In genomic region chr2:159903404-159904126, GRCh38 we compare ENCODE assay signal across 8 cellular contexts. TPM values are rescaled to one million over a fixed set of nuclear protein-coding genes. Genes with fewer than 3 reads are reported as not detected.
DNase-seq lines count a peak whose midpoint lies in the region; ATAC-seq and TF ChIP-seq lines count a peak whose summit lies in the region.

No MANE protein-coding gene starts in this region.

- DNase-seq in CD1c-positive myeloid dendritic cell (ENCODE audit: extremely low spot score) (peak; percentile 78), fibroblast of the aortic adventitia (ENCODE audit: low read depth) (no peak), psoas muscle (peak in 1 of 2 donors; percentile 51), NCI-H510A treated with DMSO at 0.1 percent for 48 hours (lab: John Stamatoyannopoulos, UW) (no peak), NCI-H1048 (lab: John Stamatoyannopoulos, UW) (no peak)
- DNase-seq in activated CD8-positive, alpha-beta memory T cell treated with anti-CD3 and anti-CD28 coated beads, Interleukin-2, amount 50 U/mL, for 4 hours = peak; percentile 57

- peak overlapping the region; percentile 33 for H3K4me3 ChIP-seq in fibroblast of the aortic adventitia (ENCODE audit: low read depth, low read length)
- peak overlapping the region; percentile 66 for H3K4me3 ChIP-seq in psoas muscle

- peaks cover 6% of the 10 kb centered on the region for H3K4me1 ChIP-seq in psoas muscle

- 6 to 11% (median 10%) methylated on average over 17 of the region's 17 CpGs for WGBS in psoas muscle, 3 donors

- peak overlapping the region; percentile 88 to 96 (median 96) for H3K27ac Mint-ChIP-seq in IgD-negative memory B cell

- no peaks in the 10 kb centered on the region for H3K27me3 Mint-ChIP-seq in IgD-negative memory B cell

- no peaks in the 10 kb centered on the region for H3K36me3 Mint-ChIP-seq in IgD-negative memory B cell

- TF ChIP-seq CTCF in fibroblast of the aortic adventitia (IDR thresholded peaks at IDR 0.05; ENCODE audit: insufficient read depth, low read length) (no peak), psoas muscle (IDR thresholded peaks at IDR 0.05) (no peak)

- H3K27ac ChIP-seq in psoas muscle = no peak overlapping the region

- H3K9me3 ChIP-seq in psoas muscle = no peaks in the 10 kb centered on the region

- peak overlapping the region; percentile 96 to 99 (median 96) for H3K4me3 Mint-ChIP-seq in IgD-negative memory B cell

- H3K36me3 ChIP-seq in psoas muscle (ENCODE audit: insufficient read depth in 1 of 2, low read depth in 1 of 2) = no peaks in the 10 kb centered on the region

- ATAC-seq in GM19452 (IDR thresholded peaks at IDR 0.05; ENCODE audit: unreplicated experiment) (peak; percentile 21), psoas muscle (peak; percentile 40 to 63 (median 51))

- no peaks in the 10 kb centered on the region for H3K9me3 Mint-ChIP-seq in IgD-negative memory B cell

- H3K27me3 ChIP-seq in psoas muscle (ENCODE audit: insufficient read depth in 3 of 3, low read length in 2 of 3) = peaks cover 0 to 12% (median 7%) of the 10 kb centered on the region in 3 donors

- intact Hi-C loops in psoas muscle (cut with DNase I) = no loop called here

- peaks cover 12 to 33% (median 28%) of the 10 kb centered on the region in 3 donors for H3K4me1 Mint-ChIP-seq in IgD-negative memory B cell

RNA-seq across cellular contexts. Expression of gene LY75, which starts 1.0 kb away (rescaled TPM):
- 28.1 TPM for polyA plus RNA-seq in IgD-negative memory B cell
- total RNA-seq in fibroblast of the aortic adventitia (ENCODE audit: low replicate concordance) = 0.54 and 0.74 TPM in 2 replicates
- total RNA-seq in psoas muscle = under 1 TPM; 0.29 to 0.43 (median 0.33) TPM
- under 1 TPM; 0.17 to 0.34 (median 0.22) TPM for polyA plus RNA-seq in psoas muscle

Comparison
In these comparisons a context has a peak if more than half of its experiments do, and no peak if none do; other contexts are left out.
1. DNase-seq: peak in CD1c-positive myeloid dendritic cell (single experiment) and activated CD8-positive, alpha-beta memory T cell treated with anti-CD3 and anti-CD28 coated beads, Interleukin-2, amount 50 U/mL, for 4 hours (single experiment); none in fibroblast of the aortic adventitia (single experiment), NCI-H510A treated with DMSO at 0.1 percent for 48 hours (single experiment) and NCI-H1048 (single experiment).